ENCODE assay signal across 13 cellular contexts in genomic region chr1:217889401-217889800, GRCh38.
DNase-seq lines count a peak whose midpoint lies in the region; ATAC-seq and TF ChIP-seq lines count a peak whose summit lies in the region.
"Had no signal": no experiment of that assay in that cellular context is flagged by ENCODE, and none has a peak within 500 bp of the region (broad histone marks: within the 10 kb centered on the region; RNA-seq: fewer than 3 reads in every experiment).

No MANE protein-coding gene starts in this region.

- H3K4me1 Mint-ChIP-seq in HFFc6 (ENCODE audit: low read depth) (no peaks in the 10 kb centered on the region), brain (no peaks in the 10 kb centered on the region)
- H3K4me1 Mint-ChIP-seq: activated naive CD4-positive, alpha-beta T cell treated with anti-CD3 and anti-CD28 coated beads, Interleukin-2, amount 50 U/mL, for 24 hours had no signal

- no peaks in the 10 kb centered on the region for H3K36me3 Mint-ChIP-seq in HFFc6 (ENCODE audit: low read depth)
- H3K36me3 Mint-ChIP-seq in brain, result no peaks in the 10 kb centered on the region
- H3K36me3 Mint-ChIP-seq: activated naive CD4-positive, alpha-beta T cell treated with anti-CD3 and anti-CD28 coated beads, Interleukin-2, amount 50 U/mL, for 24 hours had no signal

- no peak overlapping the region for H3K27ac Mint-ChIP-seq in HFFc6
- H3K27ac Mint-ChIP-seq in brain, result no peak overlapping the region
- H3K27ac Mint-ChIP-seq: activated naive CD4-positive, alpha-beta T cell treated with anti-CD3 and anti-CD28 coated beads, Interleukin-2, amount 50 U/mL, for 24 hours; natural killer cell treated with Interleukin-12 subunit alpha and Interleukin-12 subunit beta and Interleukin-15 and Interleukin-18, amount 100 ng/mL, for 72 hours had no signal

- DNase-seq in Daoy (ENCODE audit: low read depth) (peak; percentile 39), HFFc6 (no peak), myocyte (ENCODE audit: low read depth) (peak; percentile 5), KG1 (lab: John Stamatoyannopoulos, UW) (no peak), SIG-M5 treated with dmso at 0.1 percent for 504 hours (lab: John Stamatoyannopoulos, UW; ENCODE audit: unreplicated experiment) (no peak), HPDE6-E6E7 (ENCODE audit: extremely low spot score) (no peak)
- DNase-seq: effector CD8-positive, alpha-beta T cell; NCI-H1417 treated with DMSO at 0.1 percent for 48 hours; stimulated activated naive CD8-positive, alpha-beta T cell treated with anti-CD3 and anti-CD28 coated beads, Interleukin-15, Interleukin-2, amounts not matched to agents 100 U/mL and 50 U/mL, for 24 hours had no signal

- no peak overlapping the region for H3K4me3 Mint-ChIP-seq in HFFc6
- no peak overlapping the region for H3K4me3 Mint-ChIP-seq in brain
- H3K4me3 Mint-ChIP-seq: activated naive CD4-positive, alpha-beta T cell treated with anti-CD3 and anti-CD28 coated beads, Interleukin-2, amount 50 U/mL, for 24 hours; natural killer cell treated with Interleukin-12 subunit alpha and Interleukin-12 subunit beta and Interleukin-15 and Interleukin-18, amount 100 ng/mL, for 72 hours had no signal

- peaks cover 15% of the 10 kb centered on the region for H3K9me3 Mint-ChIP-seq in HFFc6
- H3K9me3 Mint-ChIP-seq in brain, result peaks cover 0 to 8% (median 7%) of the 10 kb centered on the region in 5 experiments
- H3K9me3 Mint-ChIP-seq: activated naive CD4-positive, alpha-beta T cell treated with anti-CD3 and anti-CD28 coated beads, Interleukin-2, amount 50 U/mL, for 24 hours had no signal

- no peak for ATAC-seq in GM18868 (IDR thresholded peaks at IDR 0.05; ENCODE audit: unreplicated experiment)
- ATAC-seq: natural killer cell treated with Interleukin-12 subunit alpha and Interleukin-12 subunit beta and Interleukin-15 and Interleukin-18, amount 100 ng/mL, for 72 hours; stimulated activated naive CD8-positive, alpha-beta T cell treated with anti-CD3 and anti-CD28 coated beads, Interleukin-15, Interleukin-2, amounts not matched to agents 100 U/mL and 50 U/mL, for 24 hours had no signal

- TF ChIP-seq CTCF in HFFc6 (IDR thresholded peaks at IDR 0.05), result peak; percentile 19; the same call in 1 of the 2 replicates
- TF ChIP-seq CTCF in brain (conservative IDR thresholded peaks at IDR 0.05), result peak; percentile 23 to 37

- no peaks in the 10 kb centered on the region; the same call in 1 of the 2 replicates for H3K27me3 Mint-ChIP-seq in HFFc6 (ENCODE audit: insufficient read depth)
- no peaks in the 10 kb centered on the region for H3K27me3 Mint-ChIP-seq in brain
- H3K27me3 Mint-ChIP-seq: activated naive CD4-positive, alpha-beta T cell treated with anti-CD3 and anti-CD28 coated beads, Interleukin-2, amount 50 U/mL, for 24 hours; natural killer cell treated with Interleukin-12 subunit alpha and Interleukin-12 subunit beta and Interleukin-15 and Interleukin-18, amount 100 ng/mL, for 72 hours had no signal

Comparison
In these comparisons a context has a peak if more than half of its experiments do, and no peak if none do; other contexts are left out.
1. DNase-seq: peak in Daoy (single experiment) and myocyte (single experiment); none in HFFc6 (single experiment), KG1 (single experiment), SIG-M5 treated with dmso at 0.1 percent for 504 hours (single experiment) and HPDE6-E6E7 (single experiment).